ENCODE assay signal across 21 cellular contexts in genomic region chr1:226636847-226637096, GRCh38.
A peak's percentile ranks its signal among the peaks of the same experiment; 100 is the strongest.
DNase-seq lines count a peak whose midpoint lies in the region; ATAC-seq and TF ChIP-seq lines count a peak whose summit lies in the region.
"Had no signal": no experiment of that assay in that cellular context is flagged by ENCODE, and none has a peak within 500 bp of the region (broad histone marks: within the 10 kb centered on the region; RNA-seq: fewer than 3 reads in every experiment).

No MANE protein-coding gene starts in this region.

- no peak overlapping the region for H3K4me3 Mint-ChIP-seq in activated T-cell treated with anti-CD3 and anti-CD28 coated beads, Interleukin-2, amount 50 U/mL, for 24 hours
- no peak overlapping the region for H3K4me3 Mint-ChIP-seq in activated T-cell treated with anti-CD3 and anti-CD28 coated beads, Interleukin-2, amount 50 U/mL, for 72 hours
- no peak overlapping the region for H3K4me3 Mint-ChIP-seq in CD8-positive, alpha-beta T cell
- H3K4me3 Mint-ChIP-seq in dendritic cell treated with granulocyte-macrophage colony-stimulating factor and Interleukin-4, amounts not matched to agents 40 ng/mL and 50 ng/mL, for 4 days, result no peak overlapping the region
- no peak overlapping the region for H3K4me3 Mint-ChIP-seq in stimulated activated memory B cell treated with anti-CD40 and anti-IgM and Interleukin-4, amounts not matched to agents 10 μg/mL and 1 μg/mL and 100 μg/mL, for 72 hours
- H3K4me3 Mint-ChIP-seq: activated T-cell treated with anti-CD3 and anti-CD28 coated beads, Interleukin-2, amount 50 U/mL, for 4 hours had no signal

- intact Hi-C loops in CD8-positive, alpha-beta T cell (cut with DNase I, micrococcal nuclease), result no loop called here
- intact Hi-C loops in dendritic cell treated with granulocyte-macrophage colony-stimulating factor and Interleukin-4, amounts not matched to agents 40 ng/mL and 50 ng/mL, for 4 days (cut with micrococcal nuclease), result loop anchor here (10.0 kb wide), 1 partner anchor 308 kb away; the partner anchor contains the start of gene COQ8A

- H3K27me3 Mint-ChIP-seq in activated T-cell treated with anti-CD3 and anti-CD28 coated beads, Interleukin-2, amount 50 U/mL, for 24 hours, result no peaks in the 10 kb centered on the region
- no peaks in the 10 kb centered on the region for H3K27me3 Mint-ChIP-seq in activated T-cell treated with anti-CD3 and anti-CD28 coated beads, Interleukin-2, amount 50 U/mL, for 72 hours (ENCODE audit: low read depth)
- no peaks in the 10 kb centered on the region for H3K27me3 Mint-ChIP-seq in CD8-positive, alpha-beta T cell (ENCODE audit: low read depth)
- H3K27me3 Mint-ChIP-seq in dendritic cell treated with granulocyte-macrophage colony-stimulating factor and Interleukin-4, amounts not matched to agents 40 ng/mL and 50 ng/mL, for 4 days, result no peaks in the 10 kb centered on the region
- H3K27me3 Mint-ChIP-seq in stimulated activated memory B cell treated with anti-CD40 and anti-IgM and Interleukin-4, amounts not matched to agents 10 μg/mL and 1 μg/mL and 100 μg/mL, for 72 hours, result no peaks in the 10 kb centered on the region

- no peaks in the 10 kb centered on the region for H3K9me3 Mint-ChIP-seq in activated T-cell treated with anti-CD3 and anti-CD28 coated beads, Interleukin-2, amount 50 U/mL, for 24 hours
- no peaks in the 10 kb centered on the region for H3K9me3 Mint-ChIP-seq in activated T-cell treated with anti-CD3 and anti-CD28 coated beads, Interleukin-2, amount 50 U/mL, for 72 hours
- no peaks in the 10 kb centered on the region for H3K9me3 Mint-ChIP-seq in CD8-positive, alpha-beta T cell
- H3K9me3 Mint-ChIP-seq in dendritic cell treated with granulocyte-macrophage colony-stimulating factor and Interleukin-4, amounts not matched to agents 40 ng/mL and 50 ng/mL, for 4 days, result no peaks in the 10 kb centered on the region
- H3K9me3 Mint-ChIP-seq in stimulated activated memory B cell treated with anti-CD40 and anti-IgM and Interleukin-4, amounts not matched to agents 10 μg/mL and 1 μg/mL and 100 μg/mL, for 72 hours, result no peaks in the 10 kb centered on the region
- H3K9me3 Mint-ChIP-seq: activated T-cell treated with anti-CD3 and anti-CD28 coated beads, Interleukin-2, amount 50 U/mL, for 4 hours had no signal

- no peaks in the 10 kb centered on the region for H3K27me3 ChIP-seq in CD8-positive, alpha-beta T cell (ENCODE audit: insufficient read depth, low read length)
- H3K27me3 ChIP-seq: right lobe of liver, tibial nerve had no signal

- CTCF ChIA-PET in CD8-positive, alpha-beta T cell (lab: Charles Lee), result interaction anchor here (2.5 to 11.8 kb wide), 5 partner anchors 11 to 189 kb away, joined by 13 to 218 read pairs (median 25); no protein-coding TSS in a partner anchor

- H3K9me3 ChIP-seq in CD8-positive, alpha-beta T cell (ENCODE audit: low read length), result no peaks in the 10 kb centered on the region
- H3K9me3 ChIP-seq: A549, right lobe of liver, tibial nerve had no signal

- POLR2A ChIA-PET in CD8-positive, alpha-beta T cell (lab: Charles Lee), result interaction anchor here (1.4 kb wide), 1 partner anchor 37 kb away, joined by 3 read pairs; no protein-coding TSS in a partner anchor

- H3K36me3 Mint-ChIP-seq in activated T-cell treated with anti-CD3 and anti-CD28 coated beads, Interleukin-2, amount 50 U/mL, for 24 hours (ENCODE audit: low read depth), result peaks cover 87% of the 10 kb centered on the region
- peaks cover 5 to 19% of the 10 kb centered on the region in 2 donors for H3K36me3 Mint-ChIP-seq in activated T-cell treated with anti-CD3 and anti-CD28 coated beads, Interleukin-2, amount 50 U/mL, for 72 hours (ENCODE audit: insufficient read depth in 2 of 2)
- peaks cover 84% of the 10 kb centered on the region for H3K36me3 Mint-ChIP-seq in CD8-positive, alpha-beta T cell
- peaks cover 70% of the 10 kb centered on the region for H3K36me3 Mint-ChIP-seq in dendritic cell treated with granulocyte-macrophage colony-stimulating factor and Interleukin-4, amounts not matched to agents 40 ng/mL and 50 ng/mL, for 4 days (ENCODE audit: low read depth)
- H3K36me3 Mint-ChIP-seq in stimulated activated memory B cell treated with anti-CD40 and anti-IgM and Interleukin-4, amounts not matched to agents 10 μg/mL and 1 μg/mL and 100 μg/mL, for 72 hours, result peaks cover 82% of the 10 kb centered on the region

- H3K4me3 ChIP-seq in CD8-positive, alpha-beta T cell (ENCODE audit: low read depth, low read length), result no peak overlapping the region
- H3K4me3 ChIP-seq: A549, right lobe of liver, tibial nerve had no signal

- H3K27ac ChIP-seq in CD8-positive, alpha-beta T cell (ENCODE audit: low read depth, low read length), result no peak overlapping the region
- H3K27ac ChIP-seq: A549, right lobe of liver had no signal

- no peak for DNase-seq in activated T-cell treated with anti-CD3 and anti-CD28 coated beads, Interleukin-2, amount 50 U/mL, for 24 hours
- no peak for DNase-seq in activated T-cell treated with anti-CD3 and anti-CD28 coated beads, Interleukin-2, amount 50 U/mL, for 72 hours
- DNase-seq in CD8-positive, alpha-beta T cell, result no peak
- no peak for DNase-seq in NCI-H2227 treated with DMSO at 0.1 percent for 48 hours (lab: John Stamatoyannopoulos, UW)
- DNase-seq: activated naive CD4-positive, alpha-beta T cell treated with anti-CD3 and anti-CD28 coated beads, Interleukin-2, amount 50 U/mL, for 16 hours; central memory CD4-positive, alpha-beta T cell; EL; HCEC 1CT; NCI-H1105 treated with DMSO at 0.1 percent for 48 hours; NCI-H2029; OCI-M1; stimulated activated CD4-positive, alpha-beta T cell treated with anti-CD3 and anti-CD28 coated beads, Interleukin-4, amount 100 ng/mL, for 4 hours; T1000 had no signal

- TF ChIP-seq CTCF in CD8-positive, alpha-beta T cell (IDR thresholded peaks at IDR 0.05), result no peak

- peaks cover 73% of the 10 kb centered on the region for H3K36me3 ChIP-seq in CD8-positive, alpha-beta T cell (ENCODE audit: insufficient read depth, low read length)
- H3K36me3 ChIP-seq: right lobe of liver had no signal

- H3K4me1 ChIP-seq in CD8-positive, alpha-beta T cell (ENCODE audit: insufficient read depth, low read length), result peaks cover 59% of the 10 kb centered on the region
- H3K4me1 ChIP-seq: A549, right lobe of liver had no signal

- H3K27ac Mint-ChIP-seq in activated T-cell treated with anti-CD3 and anti-CD28 coated beads, Interleukin-2, amount 50 U/mL, for 24 hours, result peak overlapping the region; percentile 2
- no peak overlapping the region for H3K27ac Mint-ChIP-seq in activated T-cell treated with anti-CD3 and anti-CD28 coated beads, Interleukin-2, amount 50 U/mL, for 72 hours
- peak overlapping the region; percentile 95 for H3K27ac Mint-ChIP-seq in CD8-positive, alpha-beta T cell
- peak overlapping the region; percentile 1 for H3K27ac Mint-ChIP-seq in dendritic cell treated with granulocyte-macrophage colony-stimulating factor and Interleukin-4, amounts not matched to agents 40 ng/mL and 50 ng/mL, for 4 days
- H3K27ac Mint-ChIP-seq in stimulated activated memory B cell treated with anti-CD40 and anti-IgM and Interleukin-4, amounts not matched to agents 10 μg/mL and 1 μg/mL and 100 μg/mL, for 72 hours, result peak overlapping the region; percentile 0

- no peak for ATAC-seq in activated T-cell treated with anti-CD3 and anti-CD28 coated beads, Interleukin-2, amount 50 U/mL, for 72 hours (replicated peaks in 1 of 2)
- no peak for ATAC-seq in CD8-positive, alpha-beta T cell
- ATAC-seq in stimulated activated memory B cell treated with anti-CD40 and anti-IgM and Interleukin-4, amounts not matched to agents 10 μg/mL and 1 μg/mL and 100 μg/mL, for 72 hours, result no peak
- ATAC-seq in GM21723 (IDR thresholded peaks at IDR 0.05; ENCODE audit: unreplicated experiment) (no peak), HG02571 (IDR thresholded peaks at IDR 0.05; ENCODE audit: unreplicated experiment) (no peak)
- ATAC-seq: A549; activated T-cell treated with anti-CD3 and anti-CD28 coated beads, Interleukin-2, amount 50 U/mL, for 4 hours; right lobe of liver had no signal

- H3K4me1 Mint-ChIP-seq in activated T-cell treated with anti-CD3 and anti-CD28 coated beads, Interleukin-2, amount 50 U/mL, for 24 hours (ENCODE audit: low read depth), result peaks cover 59% of the 10 kb centered on the region
- peaks cover 51% of the 10 kb centered on the region for H3K4me1 Mint-ChIP-seq in activated T-cell treated with anti-CD3 and anti-CD28 coated beads, Interleukin-2, amount 50 U/mL, for 72 hours (ENCODE audit: low read depth)
- H3K4me1 Mint-ChIP-seq in CD8-positive, alpha-beta T cell (ENCODE audit: low read depth), result peaks cover 51% of the 10 kb centered on the region
- peaks cover 68% of the 10 kb centered on the region for H3K4me1 Mint-ChIP-seq in dendritic cell treated with granulocyte-macrophage colony-stimulating factor and Interleukin-4, amounts not matched to agents 40 ng/mL and 50 ng/mL, for 4 days (ENCODE audit: low read depth)
- H3K4me1 Mint-ChIP-seq in stimulated activated memory B cell treated with anti-CD40 and anti-IgM and Interleukin-4, amounts not matched to agents 10 μg/mL and 1 μg/mL and 100 μg/mL, for 72 hours, result peaks cover 86% of the 10 kb centered on the region
